ENCODE assay signal across 8 cellular contexts in genomic region chr10:97445722-97446639, GRCh38. TPM values are rescaled to one million over a fixed set of nuclear protein-coding genes. Genes with fewer than 3 reads are reported as not detected.
DNase-seq lines count a peak whose midpoint lies in the region; ATAC-seq lines count a peak whose summit lies in the region.

Gene EXOSC1, minus strand, starts transcription at chr10:97446006. Its CDS starts 21 bp downstream, at chr10:97445985.
Gene ZDHHC16, plus strand, starts transcription at chr10:97446175. Its CDS starts 5,501 bp downstream, at chr10:97451676.

- H3K4me1 Mint-ChIP-seq in activated CD4-positive, alpha-beta T cell treated with anti-CD3 and anti-CD28 coated beads, Interleukin-2, amount 10 ng/mL, durations not matched to agents 7 days and 5 days = peaks cover 49% of the 10 kb centered on the region

- H3K27ac Mint-ChIP-seq in activated CD4-positive, alpha-beta T cell treated with anti-CD3 and anti-CD28 coated beads, Interleukin-2, amount 10 ng/mL, durations not matched to agents 7 days and 5 days = peak within 1 kb of the TSS; percentile 83

- no peaks in the 10 kb centered on the region for H3K9me3 ChIP-seq in BLaER1 treated with 17β-estradiol and CSF1 and Interleukin-3, amounts not matched to agents 10 nM and 100 nM (replicated peaks in 1 of 11)

- peak within 1 kb of the TSS; percentile 90 to 98 (median 97) for H3K4me2 ChIP-seq in BLaER1 treated with 17β-estradiol and CSF1 and Interleukin-3, amounts not matched to agents 10 nM and 100 nM

- peak within 1 kb of the TSS; percentile 72 to 98 (median 82) for H3K4me3 ChIP-seq in BLaER1 treated with 17β-estradiol and CSF1 and Interleukin-3, amounts not matched to agents 10 nM and 100 nM

- H4K20me1 ChIP-seq in BLaER1 treated with 17β-estradiol and CSF1 and Interleukin-3, amounts not matched to agents 10 nM and 100 nM = peaks cover 4 to 51% (median 38%) of the 10 kb centered on the region in 11 experiments; a peak in 19 of 22 replicates

- POLR2A ChIA-PET in activated CD4-positive, alpha-beta T cell treated with anti-CD3 and anti-CD28 coated beads, Interleukin-2, amount 10 ng/mL, durations not matched to agents 7 days and 5 days (lab: Charles Lee) = no interaction called here

- peak within 1 kb of the TSS; percentile 74 to 94 (median 88) for H3K9ac ChIP-seq in BLaER1 treated with 17β-estradiol and CSF1 and Interleukin-3, amounts not matched to agents 10 nM and 100 nM

- H3K27me3 ChIP-seq in BLaER1 treated with 17β-estradiol and CSF1 and Interleukin-3, amounts not matched to agents 10 nM and 100 nM = no peaks in the 10 kb centered on the region

- no peaks in the 10 kb centered on the region for H3K27me3 Mint-ChIP-seq in activated CD4-positive, alpha-beta T cell treated with anti-CD3 and anti-CD28 coated beads, Interleukin-2, amount 10 ng/mL, durations not matched to agents 7 days and 5 days

- peaks cover 27 to 60% (median 43%) of the 10 kb centered on the region in 11 experiments for H3K36me3 ChIP-seq in BLaER1 treated with 17β-estradiol and CSF1 and Interleukin-3, amounts not matched to agents 10 nM and 100 nM

- peaks cover 30 to 52% (median 39%) of the 10 kb centered on the region in 10 experiments for H3K4me1 ChIP-seq in BLaER1 treated with 17β-estradiol and CSF1 and Interleukin-3, amounts not matched to agents 10 nM and 100 nM

- H3K4me3 Mint-ChIP-seq in activated CD4-positive, alpha-beta T cell treated with anti-CD3 and anti-CD28 coated beads, Interleukin-2, amount 10 ng/mL, durations not matched to agents 7 days and 5 days = peak within 1 kb of the TSS; percentile 89

- H3K27ac ChIP-seq in BLaER1 treated with 17β-estradiol and CSF1 and Interleukin-3, amounts not matched to agents 10 nM and 100 nM = peak within 1 kb of the TSS; percentile 31 to 90 (median 84); a peak in 21 of 22 replicates

- DNase-seq in NCI-H69 (lab: John Stamatoyannopoulos, UW) = peak; percentile 94
- DNase-seq in activated CD4-positive, alpha-beta T cell treated with anti-CD3 and anti-CD28 coated beads, Interleukin-2, amount 10 ng/mL, durations not matched to agents 7 days and 5 days = peak; percentile 95
- peak; percentile 98 for DNase-seq in dedifferentiated amniotic fluid mesenchymal stem cell (ENCODE audit: extremely low spot score)
- DNase-seq in left kidney (ENCODE audit: low read depth, low spot score) = peak; percentile 99
- peak; percentile 93 for DNase-seq in stimulated activated CD4-positive, alpha-beta T cell treated with anti-CD3 and anti-CD28 coated beads, Interleukin-2, amount 100 ng/mL, for 24 hours

- CTCF ChIA-PET in activated CD4-positive, alpha-beta T cell treated with anti-CD3 and anti-CD28 coated beads, Interleukin-2, amount 10 ng/mL, durations not matched to agents 7 days and 5 days (lab: Charles Lee) = interaction anchor here (1.0 to 3.3 kb wide), 5 partner anchors 10 to 45 kb away, joined by 3 to 9 read pairs (median 4); partner anchors contain the start of gene RRP12

- ATAC-seq in GM19328 (IDR thresholded peaks at IDR 0.05; ENCODE audit: unreplicated experiment) (peak; percentile 95), HG03520 (IDR thresholded peaks at IDR 0.05; ENCODE audit: unreplicated experiment) (peak; percentile 91)

- H3K36me3 Mint-ChIP-seq in activated CD4-positive, alpha-beta T cell treated with anti-CD3 and anti-CD28 coated beads, Interleukin-2, amount 10 ng/mL, durations not matched to agents 7 days and 5 days (ENCODE audit: low read depth) = peaks cover 24% of the 10 kb centered on the region

- H3K9me3 Mint-ChIP-seq in activated CD4-positive, alpha-beta T cell treated with anti-CD3 and anti-CD28 coated beads, Interleukin-2, amount 10 ng/mL, durations not matched to agents 7 days and 5 days = no peaks in the 10 kb centered on the region

RNA-seq across cellular contexts. Expression of gene EXOSC1, which starts in this region (rescaled TPM):
- total RNA-seq in activated CD4-positive, alpha-beta T cell treated with anti-CD3 and anti-CD28 coated beads, Interleukin-2, amount 10 ng/mL, durations not matched to agents 7 days and 5 days = 10 to 100 TPM; 45.5 to 50.0 TPM

RNA-seq across cellular contexts. Expression of gene ZDHHC16, which starts in this region (rescaled TPM):
- 10 to 100 TPM; 38.5 to 39.3 TPM for total RNA-seq in activated CD4-positive, alpha-beta T cell treated with anti-CD3 and anti-CD28 coated beads, Interleukin-2, amount 10 ng/mL, durations not matched to agents 7 days and 5 days

Comparison
In these comparisons a context has a peak if more than half of its experiments do, and no peak if none do; other contexts are left out.
1. Peak in every context shown above with its lines: DNase-seq, ATAC-seq, H3K4me3 ChIP-seq and H3K27ac ChIP-seq.